25 cellular contexts compared by ENCODE assay signal in genomic region chr10:86837663-86838062, GRCh38.
"Had no signal": no experiment of that assay in that cellular context is flagged by ENCODE, and none has a peak within 500 bp of the region (broad histone marks: within the 10 kb centered on the region; RNA-seq: fewer than 3 reads in every experiment).

No MANE protein-coding gene starts in this region.

- H3K27ac Mint-ChIP-seq: activated CD4-positive, alpha-beta T cell treated with anti-CD3 and anti-CD28 coated beads, Interleukin-2, amount 10 ng/mL, durations not matched to agents 7 days and 5 days; activated CD8-positive, alpha-beta T cell treated with anti-CD3 and anti-CD28 coated beads for 36 hours; activated T-helper 17 cell treated with anti-CD3 and anti-CD28 coated beads, Interleukin-2, amount 50 U/mL, for 72 hours; immature natural killer cell; natural killer cell treated with Interleukin-12 subunit alpha and Interleukin-12 subunit beta and Interleukin-15 and Interleukin-18, amount 100 ng/mL, for 72 hours had no signal

- DNase-seq: activated CD4-positive, alpha-beta T cell treated with anti-CD3 and anti-CD28 coated beads for 1 hour; activated CD4-positive, alpha-beta T cell treated with anti-CD3 and anti-CD28 coated beads, Interleukin-2, amount 10 ng/mL, durations not matched to agents 7 days and 5 days; activated CD8-positive, alpha-beta T cell treated with anti-CD3 and anti-CD28 coated beads for 36 hours; activated gamma-delta T cell treated with Interleukin-2 at 50 U/mL for 16 hours; activated naive CD4-positive, alpha-beta T cell treated with anti-CD3 and anti-CD28 coated beads, Interleukin-2, amount 50 U/mL, for 16 hours; activated T-cell treated with anti-CD3 and anti-CD28 coated beads, Interleukin-2, amount 50 U/mL, for 4 hours; amniotic stem cell; brain microvascular endothelial cell; central memory CD4-positive, alpha-beta T cell; head of caudate nucleus; hippocampal formation; immature natural killer cell; kidney; left colon; mucosa of descending colon; nucleus accumbens; stimulated activated CD4-positive, alpha-beta T cell treated with anti-CD3 and anti-CD28 coated beads, Interleukin-4, amount 100 ng/mL, for 1 hour; stimulated activated naive CD8-positive, alpha-beta T cell treated with anti-CD3 and anti-CD28 coated beads, Interleukin-15, Interleukin-2, amounts not matched to agents 100 U/mL and 50 U/mL, for 24 hours; T-helper 2 cell; testis; transverse colon had no signal

- H3K4me3 Mint-ChIP-seq: activated CD4-positive, alpha-beta T cell treated with anti-CD3 and anti-CD28 coated beads, Interleukin-2, amount 10 ng/mL, durations not matched to agents 7 days and 5 days; activated CD8-positive, alpha-beta T cell treated with anti-CD3 and anti-CD28 coated beads for 36 hours; activated T-cell treated with anti-CD3 and anti-CD28 coated beads, Interleukin-2, amount 50 U/mL, for 4 hours; activated T-helper 17 cell treated with anti-CD3 and anti-CD28 coated beads, Interleukin-2, amount 50 U/mL, for 72 hours; immature natural killer cell; natural killer cell treated with Interleukin-12 subunit alpha and Interleukin-12 subunit beta and Interleukin-15 and Interleukin-18, amount 100 ng/mL, for 72 hours had no signal

- H3K36me3 ChIP-seq: brain microvascular endothelial cell, transverse colon had no signal

- H3K27me3 Mint-ChIP-seq: activated CD8-positive, alpha-beta T cell treated with anti-CD3 and anti-CD28 coated beads for 36 hours; activated T-helper 17 cell treated with anti-CD3 and anti-CD28 coated beads, Interleukin-2, amount 50 U/mL, for 72 hours had no signal

- H3K27ac ChIP-seq: brain microvascular endothelial cell, gastroesophageal sphincter, parathyroid adenoma, testis, transverse colon had no signal

- ATAC-seq: activated CD8-positive, alpha-beta T cell treated with anti-CD3 and anti-CD28 coated beads for 36 hours; activated T-cell treated with anti-CD3 and anti-CD28 coated beads, Interleukin-2, amount 50 U/mL, for 4 hours; activated T-helper 17 cell treated with anti-CD3 and anti-CD28 coated beads, Interleukin-2, amount 50 U/mL, for 72 hours; gastroesophageal sphincter; mucosa of descending colon; natural killer cell treated with Interleukin-12 subunit alpha and Interleukin-12 subunit beta and Interleukin-15 and Interleukin-18, amount 100 ng/mL, for 72 hours; stimulated activated naive CD8-positive, alpha-beta T cell treated with anti-CD3 and anti-CD28 coated beads, Interleukin-15, Interleukin-2, amounts not matched to agents 100 U/mL and 50 U/mL, for 24 hours had no signal

- H3K9ac ChIP-seq: parathyroid adenoma had no signal

- H3K27me3 ChIP-seq: brain microvascular endothelial cell, gastroesophageal sphincter, testis, transverse colon had no signal

- H3K9me3 Mint-ChIP-seq: activated CD4-positive, alpha-beta T cell treated with anti-CD3 and anti-CD28 coated beads, Interleukin-2, amount 10 ng/mL, durations not matched to agents 7 days and 5 days; activated CD8-positive, alpha-beta T cell treated with anti-CD3 and anti-CD28 coated beads for 36 hours; activated T-cell treated with anti-CD3 and anti-CD28 coated beads, Interleukin-2, amount 50 U/mL, for 4 hours; activated T-helper 17 cell treated with anti-CD3 and anti-CD28 coated beads, Interleukin-2, amount 50 U/mL, for 72 hours; immature natural killer cell; natural killer cell treated with Interleukin-12 subunit alpha and Interleukin-12 subunit beta and Interleukin-15 and Interleukin-18, amount 100 ng/mL, for 72 hours had no signal

- H3K9me3 ChIP-seq: gastroesophageal sphincter, mucosa of descending colon, testis, transverse colon had no signal

- H2AFZ ChIP-seq: parathyroid adenoma had no signal

- H3K4me3 ChIP-seq: gastroesophageal sphincter, mucosa of descending colon, testis, transverse colon had no signal
